1 cellular context compared by ENCODE assay signal in the genomic region with DNA sequence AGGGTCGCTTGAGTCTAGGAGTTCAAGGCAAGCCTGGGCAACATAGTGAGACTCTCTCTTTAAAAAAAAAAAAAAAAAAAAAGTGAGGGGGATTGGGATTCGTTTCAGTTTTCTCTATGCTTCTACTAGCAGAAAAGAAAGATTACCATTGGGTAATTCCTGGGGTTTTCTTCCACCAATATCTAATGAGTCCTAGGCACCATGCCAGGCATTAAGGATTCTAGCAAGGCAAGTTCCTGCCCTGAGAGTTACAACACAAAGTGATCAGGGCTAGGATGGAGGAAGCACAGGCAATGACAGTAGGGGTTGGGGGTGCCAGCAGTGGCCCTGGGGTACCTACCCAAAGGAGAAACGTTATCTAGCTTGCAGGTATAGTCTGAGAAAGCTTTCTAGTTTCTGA.
TF ChIP-seq lines count a peak whose summit lies in the region.

No MANE protein-coding gene starts in this region.

TF ChIP-seq in HepG2, 621 proteins besides CTCF, POLR2A, EP300 and RAD21 (continued from another document):
- TF ChIP-seq, protein P1, sequence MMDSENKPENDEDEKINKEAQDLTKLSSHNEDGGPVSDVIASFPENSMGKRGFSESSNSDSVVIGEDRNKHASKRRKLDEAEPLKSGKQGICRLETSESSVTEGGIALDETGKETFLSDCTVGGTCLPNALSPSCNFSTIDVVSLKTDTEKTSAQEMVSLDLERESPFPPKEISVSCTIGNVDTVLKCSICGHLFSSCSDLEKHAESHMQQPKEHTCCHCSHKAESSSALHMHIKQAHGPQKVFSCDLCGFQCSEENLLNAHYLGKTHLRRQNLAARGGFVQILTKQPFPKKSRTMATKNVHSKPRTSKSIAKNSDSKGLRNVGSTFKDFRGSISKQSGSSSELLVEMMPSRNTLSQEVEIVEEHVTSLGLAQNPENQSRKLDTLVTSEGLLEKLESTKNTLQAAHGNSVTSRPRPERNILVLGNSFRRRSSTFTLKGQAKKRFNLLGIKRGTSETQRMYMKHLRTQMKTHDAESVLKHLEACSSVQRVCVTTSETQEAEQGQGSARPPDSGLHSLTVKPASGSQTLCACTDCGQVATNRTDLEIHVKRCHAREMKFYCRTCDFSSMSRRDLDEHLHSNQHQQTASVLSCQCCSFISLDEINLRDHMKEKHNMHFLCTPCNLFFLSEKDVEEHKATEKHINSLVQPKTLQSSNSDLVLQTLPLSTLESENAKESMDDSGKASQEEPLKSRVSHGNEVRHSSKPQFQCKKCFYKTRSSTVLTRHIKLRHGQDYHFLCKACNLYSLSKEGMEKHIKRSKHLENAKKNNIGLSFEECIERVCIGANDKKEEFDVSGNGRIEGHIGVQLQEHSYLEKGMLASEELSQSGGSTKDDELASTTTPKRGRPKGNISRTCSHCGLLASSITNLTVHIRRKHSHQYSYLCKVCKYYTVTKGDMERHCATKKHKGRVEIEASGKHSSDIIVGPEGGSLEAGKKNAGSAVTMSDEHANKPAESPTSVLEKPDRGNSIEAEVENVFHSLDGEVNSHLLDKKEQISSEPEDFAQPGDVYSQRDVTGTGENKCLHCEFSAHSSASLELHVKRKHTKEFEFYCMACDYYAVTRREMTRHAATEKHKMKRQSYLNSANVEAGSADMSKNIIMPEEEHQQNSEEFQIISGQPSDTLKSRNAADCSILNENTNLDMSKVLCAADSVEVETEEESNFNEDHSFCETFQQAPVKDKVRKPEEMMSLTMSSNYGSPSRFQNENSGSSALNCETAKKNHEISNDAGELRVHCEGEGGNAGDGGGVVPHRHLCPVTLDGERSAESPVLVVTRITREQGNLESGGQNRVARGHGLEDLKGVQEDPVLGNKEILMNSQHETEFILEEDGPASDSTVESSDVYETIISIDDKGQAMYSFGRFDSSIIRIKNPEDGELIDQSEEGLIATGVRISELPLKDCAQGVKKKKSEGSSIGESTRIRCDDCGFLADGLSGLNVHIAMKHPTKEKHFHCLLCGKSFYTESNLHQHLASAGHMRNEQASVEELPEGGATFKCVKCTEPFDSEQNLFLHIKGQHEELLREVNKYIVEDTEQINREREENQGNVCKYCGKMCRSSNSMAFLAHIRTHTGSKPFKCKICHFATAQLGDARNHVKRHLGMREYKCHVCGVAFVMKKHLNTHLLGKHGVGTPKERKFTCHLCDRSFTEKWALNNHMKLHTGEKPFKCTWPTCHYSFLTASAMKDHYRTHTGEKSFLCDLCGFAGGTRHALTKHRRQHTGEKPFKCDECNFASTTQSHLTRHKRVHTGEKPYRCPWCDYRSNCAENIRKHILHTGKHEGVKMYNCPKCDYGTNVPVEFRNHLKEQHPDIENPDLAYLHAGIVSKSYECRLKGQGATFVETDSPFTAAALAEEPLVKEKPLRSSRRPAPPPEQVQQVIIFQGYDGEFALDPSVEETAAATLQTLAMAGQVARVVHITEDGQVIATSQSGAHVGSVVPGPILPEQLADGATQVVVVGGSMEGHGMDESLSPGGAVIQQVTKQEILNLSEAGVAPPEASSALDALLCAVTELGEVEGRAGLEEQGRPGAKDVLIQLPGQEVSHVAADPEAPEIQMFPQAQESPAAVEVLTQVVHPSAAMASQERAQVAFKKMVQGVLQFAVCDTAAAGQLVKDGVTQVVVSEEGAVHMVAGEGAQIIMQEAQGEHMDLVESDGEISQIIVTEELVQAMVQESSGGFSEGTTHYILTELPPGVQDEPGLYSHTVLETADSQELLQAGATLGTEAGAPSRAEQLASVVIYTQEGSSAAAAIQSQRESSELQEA (CRISPR knock-in tag; IDR thresholded peaks at IDR 0.05; ENCODE audit: not compliant biosample characterization) = no peak
- TF ChIP-seq, protein P2, sequence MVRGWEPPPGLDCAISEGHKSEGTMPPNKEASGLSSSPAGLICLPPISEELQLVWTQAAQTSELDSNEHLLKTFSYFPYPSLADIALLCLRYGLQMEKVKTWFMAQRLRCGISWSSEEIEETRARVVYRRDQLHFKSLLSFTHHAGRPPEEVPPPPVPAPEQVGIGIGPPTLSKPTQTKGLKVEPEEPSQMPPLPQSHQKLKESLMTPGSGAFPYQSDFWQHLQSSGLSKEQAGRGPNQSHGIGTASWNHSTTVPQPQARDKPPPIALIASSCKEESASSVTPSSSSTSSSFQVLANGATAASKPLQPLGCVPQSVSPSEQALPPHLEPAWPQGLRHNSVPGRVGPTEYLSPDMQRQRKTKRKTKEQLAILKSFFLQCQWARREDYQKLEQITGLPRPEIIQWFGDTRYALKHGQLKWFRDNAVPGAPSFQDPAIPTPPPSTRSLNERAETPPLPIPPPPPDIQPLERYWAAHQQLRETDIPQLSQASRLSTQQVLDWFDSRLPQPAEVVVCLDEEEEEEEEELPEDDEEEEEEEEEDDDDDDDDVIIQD (CRISPR knock-in tag; IDR thresholded peaks at IDR 0.05; ENCODE audit: low read depth) = no peak
- TF ChIP-seq, protein P3, sequence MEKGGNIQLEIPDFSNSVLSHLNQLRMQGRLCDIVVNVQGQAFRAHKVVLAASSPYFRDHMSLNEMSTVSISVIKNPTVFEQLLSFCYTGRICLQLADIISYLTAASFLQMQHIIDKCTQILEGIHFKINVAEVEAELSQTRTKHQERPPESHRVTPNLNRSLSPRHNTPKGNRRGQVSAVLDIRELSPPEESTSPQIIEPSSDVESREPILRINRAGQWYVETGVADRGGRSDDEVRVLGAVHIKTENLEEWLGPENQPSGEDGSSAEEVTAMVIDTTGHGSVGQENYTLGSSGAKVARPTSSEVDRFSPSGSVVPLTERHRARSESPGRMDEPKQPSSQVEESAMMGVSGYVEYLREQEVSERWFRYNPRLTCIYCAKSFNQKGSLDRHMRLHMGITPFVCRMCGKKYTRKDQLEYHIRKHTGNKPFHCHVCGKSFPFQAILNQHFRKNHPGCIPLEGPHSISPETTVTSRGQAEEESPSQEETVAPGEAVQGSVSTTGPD (CRISPR knock-in tag; IDR thresholded peaks at IDR 0.05) = no peak
- TF ChIP-seq SMARCE1 (IDR thresholded peaks at IDR 0.05; ENCODE audit: borderline replicate concordance) = no peak
- TF ChIP-seq, protein P4, sequence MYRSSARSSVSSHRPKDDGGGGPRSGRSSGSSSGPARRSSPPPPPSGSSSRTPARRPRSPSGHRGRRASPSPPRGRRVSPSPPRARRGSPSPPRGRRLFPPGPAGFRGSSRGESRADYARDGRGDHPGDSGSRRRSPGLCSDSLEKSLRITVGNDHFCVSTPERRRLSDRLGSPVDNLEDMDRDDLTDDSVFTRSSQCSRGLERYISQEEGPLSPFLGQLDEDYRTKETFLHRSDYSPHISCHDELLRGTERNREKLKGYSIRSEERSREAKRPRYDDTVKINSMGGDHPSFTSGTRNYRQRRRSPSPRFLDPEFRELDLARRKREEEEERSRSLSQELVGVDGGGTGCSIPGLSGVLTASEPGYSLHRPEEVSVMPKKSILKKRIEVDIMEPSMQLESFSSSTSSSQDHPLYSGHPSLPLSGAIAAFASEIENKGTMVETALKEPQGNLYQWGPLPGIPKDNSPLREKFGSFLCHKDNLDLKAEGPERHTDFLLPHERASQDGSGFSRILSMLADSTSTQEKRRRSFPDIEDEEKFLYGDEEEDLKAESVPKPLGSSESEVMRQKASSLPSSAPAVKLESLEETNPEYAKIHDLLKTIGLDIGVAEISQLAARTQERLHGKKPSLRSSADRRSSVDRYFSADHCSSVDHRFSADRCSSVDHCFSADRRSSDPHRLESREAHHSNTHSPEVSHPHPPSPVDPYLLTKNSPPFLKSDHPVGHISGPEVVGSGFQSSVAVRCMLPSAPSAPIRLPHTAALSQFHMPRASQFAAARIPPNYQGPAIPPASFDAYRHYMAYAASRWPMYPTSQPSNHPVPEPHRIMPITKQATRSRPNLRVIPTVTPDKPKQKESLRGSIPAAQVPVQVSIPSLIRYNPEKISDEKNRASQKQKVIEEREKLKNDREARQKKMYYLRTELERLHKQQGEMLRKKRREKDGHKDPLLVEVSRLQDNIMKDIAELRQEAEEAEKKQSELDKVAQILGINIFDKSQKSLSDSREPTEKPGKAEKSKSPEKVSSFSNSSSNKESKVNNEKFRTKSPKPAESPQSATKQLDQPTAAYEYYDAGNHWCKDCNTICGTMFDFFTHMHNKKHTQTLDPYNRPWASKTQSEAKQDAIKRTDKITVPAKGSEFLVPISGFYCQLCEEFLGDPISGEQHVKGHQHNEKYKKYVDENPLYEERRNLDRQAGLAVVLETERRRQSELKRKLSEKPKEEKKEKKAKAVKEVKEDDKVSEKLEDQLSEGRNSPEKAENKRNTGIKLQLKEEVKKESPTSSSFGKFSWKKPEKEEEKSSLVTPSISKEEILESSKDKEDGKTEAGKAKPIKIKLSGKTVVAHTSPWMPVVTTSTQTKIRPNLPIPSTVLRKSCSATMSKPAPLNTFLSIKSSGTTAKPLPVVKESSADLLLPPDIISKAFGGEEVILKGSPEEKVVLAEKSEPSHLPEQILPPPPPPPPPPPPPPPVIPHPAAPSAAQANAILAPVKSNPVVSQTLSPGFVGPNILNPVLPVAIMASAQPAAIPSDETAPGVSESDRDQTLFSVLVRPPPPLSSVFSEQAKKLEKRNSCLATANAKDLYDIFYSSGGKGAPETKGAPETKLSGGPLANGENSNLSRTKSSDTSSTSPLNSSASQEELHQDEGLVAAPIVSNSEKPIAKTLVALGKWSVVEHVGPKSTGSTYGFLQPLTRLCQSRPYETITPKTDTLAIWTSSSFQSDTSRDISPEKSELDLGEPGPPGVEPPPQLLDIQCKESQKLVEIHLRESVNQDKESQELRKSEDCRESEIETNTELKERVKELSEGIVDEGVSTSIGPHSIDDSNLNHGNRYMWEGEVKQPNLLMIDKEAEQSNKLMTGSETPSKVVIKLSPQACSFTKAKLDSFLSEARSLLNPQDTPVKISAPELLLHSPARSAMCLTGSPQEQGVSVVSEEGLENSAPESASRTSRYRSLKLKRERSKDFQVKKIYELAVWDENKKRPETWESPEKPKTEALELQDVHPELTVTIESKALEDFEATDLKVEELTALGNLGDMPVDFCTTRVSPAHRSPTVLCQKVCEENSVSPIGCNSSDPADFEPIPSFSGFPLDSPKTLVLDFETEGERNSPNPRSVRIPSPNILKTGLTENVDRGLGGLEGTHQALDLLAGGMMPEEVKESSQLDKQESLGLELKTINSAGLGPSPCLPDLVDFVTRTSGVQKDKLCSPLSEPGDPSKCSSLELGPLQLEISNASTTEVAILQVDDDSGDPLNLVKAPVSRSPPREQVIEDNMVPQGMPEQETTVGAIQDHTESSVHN (CRISPR knock-in tag; IDR thresholded peaks at IDR 0.05) = no peak
- no peak for TF ChIP-seq SNAI1 (CRISPR knock-in tag; IDR thresholded peaks at IDR 0.05; ENCODE audit: borderline replicate concordance)
- TF ChIP-seq IRX3 (CRISPR knock-in tag; IDR thresholded peaks at IDR 0.05; ENCODE audit: borderline replicate concordance, low read depth) = no peak
- no peak for TF ChIP-seq ZNF160 (CRISPR knock-in tag; IDR thresholded peaks at IDR 0.05)
- TF ChIP-seq KLF12 (CRISPR knock-in tag; IDR thresholded peaks at IDR 0.05; ENCODE audit: borderline replicate concordance) = no peak
